ENCODE assay signal across 25 cellular contexts in genomic region chr22:28846994-28847393, GRCh38. TPM values are rescaled to one million over a fixed set of nuclear protein-coding genes. Genes with fewer than 3 reads are reported as not detected.
DNase-seq lines count a peak whose midpoint lies in the region; ATAC-seq, FAIRE-seq and TF ChIP-seq lines count a peak whose summit lies in the region.
"Had no signal": no experiment of that assay in that cellular context is flagged by ENCODE, and none has a peak within 500 bp of the region (broad histone marks: within the 10 kb centered on the region; RNA-seq: fewer than 3 reads in every experiment).

No MANE protein-coding gene starts in this region.

- H3K27me3 ChIP-seq in HCT116 (ENCODE audit: insufficient read depth, low read length) (no peaks in the 10 kb centered on the region), K562 (ENCODE audit: control insufficient read depth in 2 of 2, insufficient read depth in 2 of 2, low read length in 2 of 2) (no peaks in the 10 kb centered on the region)
- H3K27me3 ChIP-seq: BE2C, BLaER1 had no signal

- no peak overlapping the region for H3K9ac ChIP-seq in HCT116 (ENCODE audit: low read length)
- H3K9ac ChIP-seq in K562 (ENCODE audit: insufficient read depth in 1 of 2, low read depth in 2 of 2, low read length in 2 of 2) = no peak overlapping the region
- H3K9ac ChIP-seq: BLaER1 had no signal

- H3K4me1 ChIP-seq in HCT116 (ENCODE audit: control insufficient read depth in 1 of 2, insufficient read depth in 2 of 2, low read length in 2 of 2) (no peaks in the 10 kb centered on the region), HEK293 (ENCODE audit: control insufficient read depth, insufficient read depth, low read length) (no peaks in the 10 kb centered on the region), K562 (replicated peaks in 1 of 2; ENCODE audit: control insufficient read depth in 2 of 2, insufficient read depth in 2 of 2, low read length in 2 of 2) (no peaks in the 10 kb centered on the region)
- H3K4me1 ChIP-seq: BE2C, BLaER1 had no signal

- TF ChIP-seq POLR2A in HCT116 (IDR thresholded peaks at IDR 0.05; ENCODE audit: borderline replicate concordance, extremely low read depth, insufficient read depth, insufficient read length) (no peak), K562 (conservative IDR thresholded peaks at IDR 0.05) (no peak)

- CTCF ChIA-PET in HCT116 (lab: Charles Lee) = no interaction called here
- CTCF ChIA-PET in HEK293 (lab: Yijun Ruan, JAX) = interaction anchor here (1.1 to 3.6 kb wide), 2 partner anchors 9 to 193 kb away, joined by 5 to 13 read pairs; no protein-coding TSS in a partner anchor
- CTCF ChIA-PET in K562 (lab: Yijun Ruan, JAX; ENCODE audit: low intra/inter-chr PET ratio) = no interaction called here

- H4K20me1 ChIP-seq in HCT116 (ENCODE audit: insufficient read depth) (no peaks in the 10 kb centered on the region), K562 (replicated peaks; ENCODE audit: control insufficient read depth, insufficient read depth, low read length) (no peaks in the 10 kb centered on the region)
- H4K20me1 ChIP-seq: BLaER1 had no signal

- TF ChIP-seq CTCF in HCT116 (IDR thresholded peaks at IDR 0.05 in 2 of 3, conservative IDR thresholded peaks at IDR 0.05 in 1 of 3; ENCODE audit: borderline replicate concordance in 1 of 3, insufficient read depth in 1 of 3, low read depth in 2 of 3, low read length in 2 of 3) (no peak), HEK293 (tag by site-specific recombination; IDR thresholded peaks at IDR 0.05) (no peak), K562 (IDR thresholded peaks at IDR 0.05 in 2 of 3, conservative IDR thresholded peaks at IDR 0.05 in 1 of 3; ENCODE audit: insufficient read depth in 2 of 3, low read depth in 1 of 3, low read length in 3 of 3) (no peak)

- no TSS peak for BruUV-seq in HCT116 (replicated peaks; lab: Mats Ljungman, UMichigan)
- BruUV-seq in K562 (replicated peaks; lab: Mats Ljungman, UMichigan) = no TSS peak

- H3K4me2 ChIP-seq in HCT116 (ENCODE audit: low read length) (no peak overlapping the region), K562 (ENCODE audit: insufficient read depth, low read length) (no peak overlapping the region)
- H3K4me2 ChIP-seq: BLaER1 had no signal

- intact Hi-C loops in HCT116 (cut with micrococcal nuclease) (no loop called here), K562 (cut with micrococcal nuclease) (no loop called here)

- 11% methylated on average over 2 of the region's 2 CpGs for WGBS in K562 (ENCODE audit: insufficient coverage, low coverage, missing lambda C conversion rate)

- no peak for DNase-seq in HCT116 (ENCODE audit: low read depth, low spot score)
- no peak for DNase-seq in K562 (ENCODE audit: extremely low read depth in 1 of 4, low spot score in 3 of 4)
- no peak for DNase-seq in NCI-H69 (lab: John Stamatoyannopoulos, UW)
- DNase-seq in SIG-M5 (lab: John Stamatoyannopoulos, UW) = no peak
- DNase-seq: 8988T; ACHN; BE2C; C1 segment of cervical spinal cord; CD4-positive, alpha-beta memory T cell; CD4-positive, CD25-positive, alpha-beta regulatory T cell; CD8-positive, alpha-beta memory T cell; COR-L47; DMS 273 treated with DMSO at 0.1 percent for 48 hours; DMS153; DMS53; DMS79; DND-41; EL; GDM1 had no signal

- H3K4me3 ChIP-seq in HCT116 (replicated peaks in 1 of 2; ENCODE audit: low read depth in 1 of 2, low read length in 2 of 2) (no peak overlapping the region), HEK293 (ENCODE audit: low read depth, low read length) (no peak overlapping the region), K562 (no peak overlapping the region)
- H3K4me3 ChIP-seq: BLaER1 had no signal

- ATAC-seq in HCT116 (no peak), K562 (no peak)

- H2AFZ ChIP-seq in HCT116 (ENCODE audit: low read depth, low read length, poor library complexity, severe bottlenecking) = no peak overlapping the region
- H2AFZ ChIP-seq in K562 (ENCODE audit: low read depth, low read length) = no peak overlapping the region

- H3K27ac ChIP-seq in HCT116 (ENCODE audit: low read depth, low read length) (no peak overlapping the region), HEK293 (ENCODE audit: extremely low read depth, low read depth, low read length) (no peak overlapping the region), K562 (ENCODE audit: extremely low read depth, low read depth, low read length) (no peak overlapping the region)
- H3K27ac ChIP-seq: BLaER1 had no signal

- no peaks in the 10 kb centered on the region for H3K9me1 ChIP-seq in K562 (ENCODE audit: control insufficient read depth, insufficient read depth, low read length)

- POLR2A ChIA-PET in HCT116 (lab: Charles Lee) (no interaction called here), HEK293 (lab: Yijun Ruan, JAX) (no interaction called here), K562 (lab: Yijun Ruan, JAX) (interaction anchor here (0.6 kb wide), 1 partner anchor 242 kb away, joined by 3 read pairs; no protein-coding TSS in a partner anchor)

- no peak for FAIRE-seq in K562 (lab: Jason Lieb, UNC)
- FAIRE-seq: A204.1, GM12891, GM19239 had no signal

- no peaks in the 10 kb centered on the region for H3K79me2 ChIP-seq in HCT116 (ENCODE audit: insufficient read depth, low read length)
- H3K79me2 ChIP-seq in K562 (ENCODE audit: control insufficient read depth, insufficient read depth, low read length) = no peaks in the 10 kb centered on the region

- in situ Hi-C loops in K562 (cut with MboI) = no loop called here

- no peak for TF ChIP-seq EP300 in K562 (IDR thresholded peaks at IDR 0.05; ENCODE audit: low read length)

- TF ChIP-seq RAD21 in HCT116 (IDR thresholded peaks at IDR 0.05; ENCODE audit: low read depth) (no peak), K562 (CRISPR knock-in tag; conservative IDR thresholded peaks at IDR 0.05 in 1 of 2, IDR thresholded peaks at IDR 0.05 in 1 of 2) (no peak)

- H3K9me2 ChIP-seq in HCT116 (ENCODE audit: insufficient read depth) = no peaks in the 10 kb centered on the region

- H3K36me3 ChIP-seq in HCT116 (ENCODE audit: control insufficient read depth in 1 of 2, insufficient read depth in 2 of 2, low read length in 2 of 2) (no peaks in the 10 kb centered on the region; a peak in 1 of 4 replicates), HEK293 (ENCODE audit: control insufficient read depth in 2 of 2, insufficient read depth in 1 of 2, low read length in 2 of 2) (no peaks in the 10 kb centered on the region), K562 (ENCODE audit: control insufficient read depth, insufficient read depth, low read length) (no peaks in the 10 kb centered on the region)
- H3K36me3 ChIP-seq: BE2C, BLaER1 had no signal

- H3K9me3 ChIP-seq in HCT116 (ENCODE audit: control insufficient read depth in 1 of 2, insufficient read depth in 1 of 2, low read depth in 1 of 2, low read length in 2 of 2) = no peaks in the 10 kb centered on the region
- H3K9me3 ChIP-seq in HEK293 (ENCODE audit: control insufficient read depth, insufficient read depth, low read depth, low read length) = no peaks in the 10 kb centered on the region; the same call in 1 of the 2 replicates
- no peaks in the 10 kb centered on the region for H3K9me3 ChIP-seq in K562 (replicated peaks; ENCODE audit: control insufficient read depth, insufficient read depth, low read depth, low read length)
- H3K9me3 ChIP-seq: BE2C had no signal

- RAD21 ChIA-PET in HCT116 (lab: Charles Lee; ENCODE audit: low non-redundant PET in 1 of 2, low total read pairs in 2 of 2, uncharacterized antibody in 2 of 2, unreplicated experiment in 2 of 2) = no interaction called here

TF ChIP-seq in HCT116, 20 proteins besides CTCF, POLR2A, EP300 and RAD21 (continues in another document):
- no peak for TF ChIP-seq ZNF274 (IDR thresholded peaks at IDR 0.05; ENCODE audit: low read depth, low read length)

TF ChIP-seq in K562, 482 proteins besides CTCF, POLR2A, EP300 and RAD21 (continues in another document):
- TF ChIP-seq CBX5 (IDR thresholded peaks at IDR 0.05; ENCODE audit: borderline replicate concordance, low read depth) = peak; percentile 75; the same call in 1 of the 2 replicates

RNA-seq across cellular contexts. Expression of gene ZNRF3, which starts 36.4 kb away (rescaled TPM):
- 12.2 TPM for total RNA-seq in HCT116 (2021; ENCODE audit: unreplicated experiment)
- polyA plus RNA-seq in HCT116 (2012) = 6.4 and 6.7 TPM in 2 replicates
- 2.4 and 5.4 TPM in 2 replicates for total RNA-seq in K562 (2011; cell fraction: chromatin; rRNA removed; ENCODE audit: low replicate concordance)
- 7.5 and 8.0 TPM in 2 replicates for total RNA-seq in K562 (2011; cell fraction: nucleolus; rRNA removed)
- 4.6 and 5.8 TPM in 2 replicates for total RNA-seq in K562 (2011; cell fraction: nucleoplasm; rRNA removed)
- 2.6 and 3.5 TPM in 2 replicates for total RNA-seq in K562 (2014; rRNA removed)
- 1.5 and 1.6 TPM in 2 replicates for total RNA-seq in K562 (2014; rRNA removed; fragmentation: Illumina TruSeq; extraction: Trizol)
- total RNA-seq in K562 (2015; rRNA removed; fragmentation: Illumina TruSeq; extraction: Trizol) = 2.0 and 2.3 TPM in 2 replicates
- total RNA-seq in K562 (2021) = 5.9 and 6.1 TPM in 2 replicates
- polyA plus RNA-seq in K562 (2011; rRNA removed) = 1.0 and 1.1 TPM in 2 replicates
- polyA plus RNA-seq in K562 (2011; cell fraction: cytosol; rRNA removed) = 1.3 and 3.8 TPM in 2 replicates
- 1.4 and 3.9 TPM in 2 replicates for polyA plus RNA-seq in K562 (2011; cell fraction: nucleus; rRNA removed)
- 1.9 and 2.3 TPM in 2 replicates for polyA plus RNA-seq in K562 (2012)
- 1.7 and 2.4 TPM in 2 replicates for polyA plus RNA-seq in K562 (2014; fragmentation: Illumina TruSeq; extraction: Trizol)
- under 1 TPM; 0.41 to 0.58 TPM for polyA plus RNA-seq in K562 (2014; fragmentation: Nextera tagmentation; extraction: Ambion mirVana)
- polyA plus RNA-seq in K562 (2014; rRNA removed) = 2.9 and 4.2 TPM in 2 replicates
- polyA minus RNA-seq in K562 (2011; rRNA and poly(A)+ RNA removed) = 1.3 and 1.4 TPM in 2 replicates
- polyA minus RNA-seq in K562 (2011; cell fraction: cytosol; rRNA and poly(A)+ RNA removed) = 2.4 and 3.9 TPM in 2 replicates
- 1.6 and 2.0 TPM in 2 replicates for polyA minus RNA-seq in K562 (2011; cell fraction: nucleus; rRNA and poly(A)+ RNA removed)
- polyA plus RNA-seq: CD14-positive monocyte had no signal

RNA-seq across cellular contexts. Expression of gene XBP1, which starts 46.6 kb away (rescaled TPM):
- total RNA-seq in HCT116 (2021; ENCODE audit: unreplicated experiment) (81.3 TPM), K562 (2014; rRNA removed) (218 and 269 TPM in 2 replicates), K562 (2014; rRNA removed; fragmentation: Illumina TruSeq; extraction: Trizol) (94.6 and 107 TPM in 2 replicates), K562 (2015; rRNA removed; fragmentation: Illumina TruSeq; extraction: Trizol) (65.8 and 73.7 TPM in 2 replicates), K562 (2021) (94.6 and 101 TPM in 2 replicates)
- polyA plus RNA-seq in HCT116 (2012) = 69.4 and 78.7 TPM in 2 replicates
- total RNA-seq in K562 (2011; cell fraction: chromatin; rRNA removed; ENCODE audit: low replicate concordance) = 104 and 124 TPM in 2 replicates
- total RNA-seq in K562 (2011; cell fraction: nucleolus; rRNA removed) = 145 and 151 TPM in 2 replicates
- 161 and 190 TPM in 2 replicates for total RNA-seq in K562 (2011; cell fraction: nucleoplasm; rRNA removed)
- polyA plus RNA-seq in K562 (2011; rRNA removed) (117 and 124 TPM in 2 replicates), K562 (2014; fragmentation: Illumina TruSeq; extraction: Trizol) (95.5 and 115 TPM in 2 replicates), K562 (2014; fragmentation: Nextera tagmentation; extraction: Ambion mirVana) (10 to 100 TPM; 25.0 to 28.6 TPM), K562 (2014; rRNA removed) (81.9 and 96.3 TPM in 2 replicates)
- 84.6 and 121 TPM in 2 replicates for polyA plus RNA-seq in K562 (2011; cell fraction: cytosol; rRNA removed)
- polyA plus RNA-seq in K562 (2011; cell fraction: nucleus; rRNA removed) = 58.8 and 84.0 TPM in 2 replicates
- 63.8 and 159 TPM in 2 replicates for polyA plus RNA-seq in K562 (2012)
- 144 and 170 TPM in 2 replicates for polyA minus RNA-seq in K562 (2011; rRNA and poly(A)+ RNA removed)
- 70.3 and 78.3 TPM in 2 replicates for polyA minus RNA-seq in K562 (2011; cell fraction: cytosol; rRNA and poly(A)+ RNA removed)
- 35.4 and 52.6 TPM in 2 replicates for polyA minus RNA-seq in K562 (2011; cell fraction: nucleus; rRNA and poly(A)+ RNA removed)
